In genomic region chr10:50623299-50624153, GRCh38 we compare ENCODE assay signal across 8 cellular contexts. TPM values are rescaled to one million over a fixed set of nuclear protein-coding genes. Genes with fewer than 3 reads are reported as not detected.
A peak's percentile ranks its signal among the peaks of the same experiment; 100 is the strongest.
DNase-seq lines count a peak whose midpoint lies in the region; ATAC-seq and TF ChIP-seq lines count a peak whose summit lies in the region.

SGMS1 (minus strand) TSS chr10:50623956; CDS start chr10:50344114, 279,842 bp downstream.

- H2AFZ ChIP-seq in SK-N-SH (ENCODE audit: low read depth) = peak within 1 kb of the TSS; percentile 96

- H3K9ac ChIP-seq in SK-N-SH = peak within 1 kb of the TSS; percentile 95

- peaks cover 31% of the 10 kb centered on the region for H3F3A ChIP-seq in SK-N-SH (replicated peaks; ENCODE audit: insufficient read depth)

- no peaks in the 10 kb centered on the region for H3K9me2 ChIP-seq in SK-N-SH

- TF ChIP-seq EP300 in SK-N-SH (IDR thresholded peaks at IDR 0.05; ENCODE audit: borderline replicate concordance in 1 of 2, low read depth in 1 of 2, low read length in 1 of 2) = no peak

- TF ChIP-seq CTCF in SK-N-SH (IDR thresholded peaks at IDR 0.05) = no peak

- CTCF ChIA-PET in SK-N-SH (lab: Yijun Ruan, JAX) = interaction anchor here (0.6 to 1.7 kb wide), 7 partner anchors 19 to 336 kb away, joined by 3 to 6 read pairs (median 4); no protein-coding TSS in a partner anchor

- no peak for TF ChIP-seq RAD21 in SK-N-SH (IDR thresholded peaks at IDR 0.05; ENCODE audit: low read length)

- H3K9me3 ChIP-seq in SK-N-SH = no peaks in the 10 kb centered on the region

- peaks cover 7% of the 10 kb centered on the region; the same call in 1 of the 2 replicates for H4K20me1 ChIP-seq in SK-N-SH (ENCODE audit: insufficient read depth)

- H3K27me3 ChIP-seq in SK-N-SH (ENCODE audit: insufficient read depth) = no peaks in the 10 kb centered on the region

- peak within 1 kb of the TSS; percentile 99 to 100 for H3K27ac ChIP-seq in SK-N-SH (ENCODE audit: low read depth in 2 of 2, low read length in 1 of 2)

- peak within 1 kb of the TSS; percentile 98 for H3K4me2 ChIP-seq in SK-N-SH

- H3K4me1 Mint-ChIP-seq in activated naive CD4-positive, alpha-beta T cell treated with anti-CD3 and anti-CD28 coated beads, Interleukin-2, amount 50 U/mL, for 24 hours = peaks cover 49% of the 10 kb centered on the region

- peaks cover 6 to 13% of the 10 kb centered on the region in 2 experiments; a peak in 3 of 4 replicates for H3K4me1 ChIP-seq in SK-N-SH (ENCODE audit: control insufficient read depth in 1 of 2, insufficient read depth in 2 of 2, low read depth in 1 of 2, low read length in 1 of 2)

- H3K4me3 Mint-ChIP-seq in activated naive CD4-positive, alpha-beta T cell treated with anti-CD3 and anti-CD28 coated beads, Interleukin-2, amount 50 U/mL, for 24 hours = peak within 1 kb of the TSS; percentile 98

- no peaks in the 10 kb centered on the region for H3K27me3 Mint-ChIP-seq in activated naive CD4-positive, alpha-beta T cell treated with anti-CD3 and anti-CD28 coated beads, Interleukin-2, amount 50 U/mL, for 24 hours

- no peaks in the 10 kb centered on the region for H3K36me3 Mint-ChIP-seq in activated naive CD4-positive, alpha-beta T cell treated with anti-CD3 and anti-CD28 coated beads, Interleukin-2, amount 50 U/mL, for 24 hours

- WGBS in SK-N-SH (ENCODE audit: low lambda C conversion rate) = 0% methylated on average over 1 of the region's 104 CpGs

- peak; percentile 75 for DNase-seq in DMS53 treated with DMSO at 0.1 percent for 48 hours (lab: John Stamatoyannopoulos, UW; ENCODE audit: unreplicated experiment)
- DNase-seq in Jurkat, Clone E6-1 (ENCODE audit: low read depth, low spot score) = peak; percentile 61
- peak; percentile 97 for DNase-seq in SK-N-SH
- DNase-seq in germinal center (ENCODE audit: low spot score) = peak; percentile 92
- peak in 55 of 56 donors; percentile 14 to 89 (median 80) for DNase-seq in nucleus accumbens (lab: John Stamatoyannopoulos, UW)
- peak; percentile 81 for DNase-seq in superior temporal gyrus (ENCODE audit: extremely low spot score)

- POLR2A ChIA-PET in SK-N-SH (lab: Yijun Ruan, JAX) = interaction anchor here (0.6 to 1.1 kb wide), 3 partner anchors 68 to 1264 kb away, joined by 3 to 4 read pairs (median 3); no protein-coding TSS in a partner anchor

- H3K4me3 ChIP-seq in Jurkat, Clone E6-1 (ENCODE audit: low read length) = peak within 1 kb of the TSS; percentile 83
- peak within 1 kb of the TSS; percentile 90 to 93 for H3K4me3 ChIP-seq in SK-N-SH (ENCODE audit: low read depth in 2 of 2, low read length in 1 of 2)

- peak within 1 kb of the TSS; percentile 97 for H3K27ac Mint-ChIP-seq in activated naive CD4-positive, alpha-beta T cell treated with anti-CD3 and anti-CD28 coated beads, Interleukin-2, amount 50 U/mL, for 24 hours

- H3K9me3 Mint-ChIP-seq in activated naive CD4-positive, alpha-beta T cell treated with anti-CD3 and anti-CD28 coated beads, Interleukin-2, amount 50 U/mL, for 24 hours = no peaks in the 10 kb centered on the region

- H3K79me2 ChIP-seq in SK-N-SH (ENCODE audit: insufficient read depth) = peaks cover 43% of the 10 kb centered on the region

- peak; percentile 26 for ATAC-seq in GM21528 (IDR thresholded peaks at IDR 0.05; ENCODE audit: low FRiP score, unreplicated experiment)

- H3K36me3 ChIP-seq in SK-N-SH (replicated peaks in 1 of 2; ENCODE audit: control insufficient read depth in 1 of 2, insufficient read depth in 2 of 2, low read length in 1 of 2) = no peaks in the 10 kb centered on the region

TF ChIP-seq in SK-N-SH, 30 proteins besides CTCF, POLR2A, EP300 and RAD21 (continues in another document):
- TF ChIP-seq RXRA (IDR thresholded peaks at IDR 0.05; ENCODE audit: borderline replicate concordance, low read depth) (no peak), GATA2 (CRISPR knock-in tag; IDR thresholded peaks at IDR 0.05) (no peak), FOSL2 (IDR thresholded peaks at IDR 0.05; ENCODE audit: borderline replicate concordance, low read depth) (no peak), USF1 (IDR thresholded peaks at IDR 0.05; ENCODE audit: borderline replicate concordance, low read depth) (peak; percentile 43; the same call in 1 of the 2 replicates), TAF1 (IDR thresholded peaks at IDR 0.05; ENCODE audit: borderline replicate concordance, low read depth, low read length) (peak; percentile 48), CHD2 (IDR thresholded peaks at IDR 0.05; ENCODE audit: low read length, partially characterized antibody) (no peak), YY1 (IDR thresholded peaks at IDR 0.05; ENCODE audit: low read depth) (no peak), MAX (IDR thresholded peaks at IDR 0.05; ENCODE audit: low read depth) (peak; percentile 3; the same call in 1 of the 2 replicates), MEF2A (IDR thresholded peaks at IDR 0.05; ENCODE audit: borderline replicate concordance, low read depth) (no peak), ELF1 (IDR thresholded peaks at IDR 0.05) (no peak), TEAD4 (IDR thresholded peaks at IDR 0.05; ENCODE audit: borderline replicate concordance, insufficient read depth) (0 out of 2 replicates have a peak, but pooled peaks have one; percentile 23), POLR2AphosphoS5 (IDR thresholded peaks at IDR 0.05; ENCODE audit: low read depth, low read length) (no peak), JUND (IDR thresholded peaks at IDR 0.05) (peak; percentile 16; the same call in 1 of the 2 replicates), EZH2phosphoT487 (IDR thresholded peaks at IDR 0.05; ENCODE audit: borderline replicate concordance, low read depth) (no peak), SIN3A (IDR thresholded peaks at IDR 0.05; ENCODE audit: borderline replicate concordance, low read depth, low read length) (no peak), FOXJ3 (CRISPR knock-in tag; IDR thresholded peaks at IDR 0.05) (no peak), ZBTB33 (IDR thresholded peaks at IDR 0.05; ENCODE audit: borderline replicate concordance, low read depth) (no peak), USF2 (IDR thresholded peaks at IDR 0.05; ENCODE audit: borderline replicate concordance, low read depth, low read length) (no peak), GABPA (IDR thresholded peaks at IDR 0.05; ENCODE audit: low read depth) (no peak; the same call in 1 of the 2 replicates)
- TF ChIP-seq, protein P1, sequence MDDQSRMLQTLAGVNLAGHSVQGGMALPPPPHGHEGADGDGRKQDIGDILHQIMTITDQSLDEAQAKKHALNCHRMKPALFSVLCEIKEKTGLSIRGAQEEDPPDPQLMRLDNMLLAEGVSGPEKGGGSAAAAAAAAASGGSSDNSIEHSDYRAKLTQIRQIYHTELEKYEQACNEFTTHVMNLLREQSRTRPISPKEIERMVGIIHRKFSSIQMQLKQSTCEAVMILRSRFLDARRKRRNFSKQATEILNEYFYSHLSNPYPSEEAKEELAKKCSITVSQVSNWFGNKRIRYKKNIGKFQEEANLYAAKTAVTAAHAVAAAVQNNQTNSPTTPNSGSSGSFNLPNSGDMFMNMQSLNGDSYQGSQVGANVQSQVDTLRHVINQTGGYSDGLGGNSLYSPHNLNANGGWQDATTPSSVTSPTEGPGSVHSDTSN (IDR thresholded peaks at IDR 0.05) = no peak
- TF ChIP-seq, protein P2, sequence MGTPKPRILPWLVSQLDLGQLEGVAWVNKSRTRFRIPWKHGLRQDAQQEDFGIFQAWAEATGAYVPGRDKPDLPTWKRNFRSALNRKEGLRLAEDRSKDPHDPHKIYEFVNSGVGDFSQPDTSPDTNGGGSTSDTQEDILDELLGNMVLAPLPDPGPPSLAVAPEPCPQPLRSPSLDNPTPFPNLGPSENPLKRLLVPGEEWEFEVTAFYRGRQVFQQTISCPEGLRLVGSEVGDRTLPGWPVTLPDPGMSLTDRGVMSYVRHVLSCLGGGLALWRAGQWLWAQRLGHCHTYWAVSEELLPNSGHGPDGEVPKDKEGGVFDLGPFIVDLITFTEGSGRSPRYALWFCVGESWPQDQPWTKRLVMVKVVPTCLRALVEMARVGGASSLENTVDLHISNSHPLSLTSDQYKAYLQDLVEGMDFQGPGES (IDR thresholded peaks at IDR 0.05; ENCODE audit: low read depth, low read length) = no peak

RNA-seq across cellular contexts. Expression of gene SGMS1, which starts in this region (rescaled TPM):
- 5.1 TPM for polyA plus RNA-seq in Jurkat, Clone E6-1 (2012; ENCODE audit: insufficient read depth, insufficient read length)
- 6.3 and 7.7 TPM in 2 replicates for polyA plus RNA-seq in SK-N-SH (2012; rRNA removed)
- 7.8 TPM in 2 replicates for polyA plus RNA-seq in SK-N-SH (2012; cell fraction: cytosol; rRNA removed)
- 7.5 and 10.0 TPM in 2 replicates for polyA plus RNA-seq in SK-N-SH (2012; cell fraction: nucleus; rRNA removed)

Comparison
In these comparisons a context has a peak if more than half of its experiments do, and no peak if none do; other contexts are left out.
1. Peak in every context shown above with its lines: DNase-seq, ATAC-seq, H3K4me3 ChIP-seq and H3K27ac ChIP-seq.